21 cellular contexts compared by ENCODE assay signal in genomic region chr18:46346896-46347630, GRCh38.
DNase-seq lines count a peak whose midpoint lies in the region; ATAC-seq, FAIRE-seq and TF ChIP-seq lines count a peak whose summit lies in the region.
"Had no signal": no experiment of that assay in that cellular context is flagged by ENCODE, and none has a peak within 500 bp of the region (broad histone marks: within the 10 kb centered on the region; RNA-seq: fewer than 3 reads in every experiment).

No MANE protein-coding gene starts in this region.

- no peaks in the 10 kb centered on the region for H3K4me1 Mint-ChIP-seq in chondrocyte (ENCODE audit: low read depth)
- peaks cover 10 to 40% (median 17%) of the 10 kb centered on the region in 4 donors for H3K4me1 Mint-ChIP-seq in CD4-positive, alpha-beta memory T cell
- peaks cover 23% of the 10 kb centered on the region for H3K4me1 Mint-ChIP-seq in activated naive CD4-positive, alpha-beta T cell treated with anti-CD3 and anti-CD28 coated beads for 36 hours (ENCODE audit: low read depth)

- no peaks in the 10 kb centered on the region for H3K36me3 Mint-ChIP-seq in chondrocyte (ENCODE audit: low read depth)
- H3K36me3 Mint-ChIP-seq in CD4-positive, alpha-beta memory T cell = no peaks in the 10 kb centered on the region
- no peaks in the 10 kb centered on the region for H3K36me3 Mint-ChIP-seq in activated naive CD4-positive, alpha-beta T cell treated with anti-CD3 and anti-CD28 coated beads for 36 hours (ENCODE audit: low read depth)
- H3K36me3 Mint-ChIP-seq: CD8-positive, alpha-beta memory T cell; IgD-negative memory B cell had no signal

- no peak overlapping the region for H3K4ac ChIP-seq in neuronal stem cell (ENCODE audit: low read length)

- H2BK12ac ChIP-seq in neuronal stem cell (ENCODE audit: low read length) = no peak overlapping the region

- no peak overlapping the region for H2AK5ac ChIP-seq in neuronal stem cell (ENCODE audit: low read depth, low read length)

- no peaks in the 10 kb centered on the region for H3K9me3 Mint-ChIP-seq in chondrocyte (ENCODE audit: low read depth)
- no peaks in the 10 kb centered on the region for H3K9me3 Mint-ChIP-seq in CD4-positive, alpha-beta memory T cell
- H3K9me3 Mint-ChIP-seq in activated naive CD4-positive, alpha-beta T cell treated with anti-CD3 and anti-CD28 coated beads for 36 hours = no peaks in the 10 kb centered on the region
- H3K9me3 Mint-ChIP-seq: CD8-positive, alpha-beta memory T cell; IgD-negative memory B cell had no signal

- H3K4me3 ChIP-seq in BLaER1 (no peak overlapping the region), DND-41 (ENCODE audit: low read depth in 1 of 2, low read length in 2 of 2) (no peak overlapping the region), neuronal stem cell (ENCODE audit: low read length in 2 of 2) (no peak overlapping the region)
- H3K4me3 ChIP-seq in CD4-positive, alpha-beta memory T cell (ENCODE audit: low read length in 2 of 2) = no peak overlapping the region

- no peak overlapping the region for H4K91ac ChIP-seq in neuronal stem cell (ENCODE audit: low read depth, low read length, poor library complexity)

- H3K4me1 ChIP-seq in BLaER1 (peaks cover 95% of the 10 kb centered on the region), DND-41 (ENCODE audit: insufficient read depth, low read length) (peaks cover 31% of the 10 kb centered on the region), neuronal stem cell (ENCODE audit: control insufficient read depth in 2 of 2, insufficient read depth in 1 of 2, low read depth in 1 of 2, low read length in 2 of 2) (peaks cover 0 to 7% of the 10 kb centered on the region in 2 donors)
- H3K4me1 ChIP-seq in CD4-positive, alpha-beta memory T cell (ENCODE audit: insufficient read depth, low read length) = peaks cover 31% of the 10 kb centered on the region

- H3K79me2 ChIP-seq in DND-41 (ENCODE audit: insufficient read depth, low read length) = peaks cover 74% of the 10 kb centered on the region

- no peak overlapping the region for H3K23ac ChIP-seq in neuronal stem cell (ENCODE audit: low read depth, low read length, poor library complexity)

- H2BK15ac ChIP-seq in neuronal stem cell (ENCODE audit: low read length) = no peak overlapping the region

- H3K4me2 ChIP-seq in BLaER1 = peak overlapping the region; percentile 72
- H3K4me2 ChIP-seq in DND-41 (ENCODE audit: insufficient read depth, low read length) = no peak overlapping the region
- H3K4me2 ChIP-seq in neuronal stem cell (ENCODE audit: insufficient read depth, low read length, poor library complexity, severe bottlenecking) = no peak overlapping the region

- no CpG with 5 or more reads among the region's 19 CpGs for WGBS in neuronal stem cell (ENCODE audit: extremely low coverage in 2 of 2, insufficient read length in 2 of 2, insufficient replicate concordance in 1 of 2), 2 donors

- H4K8ac ChIP-seq in neuronal stem cell (ENCODE audit: low read depth, low read length) = no peak overlapping the region

- H3K27me3 ChIP-seq in BLaER1 (no peaks in the 10 kb centered on the region), DND-41 (ENCODE audit: insufficient read depth, low read length, poor library complexity) (no peaks in the 10 kb centered on the region), neuronal stem cell (ENCODE audit: control insufficient read depth in 3 of 3, insufficient read depth in 3 of 3, low read depth in 1 of 3, low read length in 3 of 3) (no peaks in the 10 kb centered on the region)
- H3K27me3 ChIP-seq in CD4-positive, alpha-beta memory T cell (ENCODE audit: insufficient read depth, low read length) = no peaks in the 10 kb centered on the region

- H2BK120ac ChIP-seq in neuronal stem cell (ENCODE audit: low read depth, low read length) = no peak overlapping the region

- no peak overlapping the region for H2BK5ac ChIP-seq in neuronal stem cell (ENCODE audit: low read length)

- H2AFZ ChIP-seq in DND-41 (ENCODE audit: low read depth, low read length) (no peak overlapping the region), neuronal stem cell (ENCODE audit: low read length) (no peak overlapping the region)

- peaks cover 48% of the 10 kb centered on the region for H3K36me3 ChIP-seq in BLaER1
- peaks cover 14% of the 10 kb centered on the region for H3K36me3 ChIP-seq in DND-41 (ENCODE audit: insufficient read depth, low read length)
- peaks cover 8 to 58% of the 10 kb centered on the region in 2 donors for H3K36me3 ChIP-seq in neuronal stem cell (replicated peaks in 1 of 2; ENCODE audit: control insufficient read depth in 2 of 2, insufficient read depth in 2 of 2, low read length in 2 of 2)
- no peaks in the 10 kb centered on the region for H3K36me3 ChIP-seq in CD4-positive, alpha-beta memory T cell (ENCODE audit: insufficient read depth, low read length)

- no peak for TF ChIP-seq POLR2A in GM12892 (IDR thresholded peaks at IDR 0.05; ENCODE audit: low read depth, low read length)

- TF ChIP-seq CTCF in DND-41 (IDR thresholded peaks at IDR 0.05; ENCODE audit: borderline replicate concordance, extremely low read depth, low read length, poor library complexity, severe bottlenecking) = no peak
- no peak for TF ChIP-seq CTCF in chondrocyte (IDR thresholded peaks at IDR 0.05)

- H4K20me1 ChIP-seq in BLaER1 (peaks cover 97% of the 10 kb centered on the region), DND-41 (ENCODE audit: insufficient read depth, low read length) (peaks cover 65% of the 10 kb centered on the region)

- H3K4me3 Mint-ChIP-seq in chondrocyte (ENCODE audit: unreplicated experiment) = no peak overlapping the region
- peak overlapping the region in 1 of 8 donors; percentile 7 for H3K4me3 Mint-ChIP-seq in CD4-positive, alpha-beta memory T cell
- no peak overlapping the region for H3K4me3 Mint-ChIP-seq in activated naive CD4-positive, alpha-beta T cell treated with anti-CD3 and anti-CD28 coated beads for 36 hours
- H3K4me3 Mint-ChIP-seq: CD8-positive, alpha-beta memory T cell had no signal

- no peaks in the 10 kb centered on the region for H3K9me3 ChIP-seq in BLaER1
- H3K9me3 ChIP-seq in DND-41 (ENCODE audit: insufficient read depth, low read length, severe bottlenecking) = no peaks in the 10 kb centered on the region
- H3K9me3 ChIP-seq in neuronal stem cell (replicated peaks in 1 of 2; ENCODE audit: control insufficient read depth in 2 of 2, insufficient read depth in 1 of 2, low read depth in 1 of 2, low read length in 2 of 2) = no peaks in the 10 kb centered on the region
- H3K9me3 ChIP-seq in CD4-positive, alpha-beta memory T cell (ENCODE audit: control insufficient read depth in 1 of 2, low read length in 2 of 2) = no peaks in the 10 kb centered on the region

- H3K27me3 Mint-ChIP-seq in chondrocyte (ENCODE audit: low read depth) = no peaks in the 10 kb centered on the region
- no peaks in the 10 kb centered on the region for H3K27me3 Mint-ChIP-seq in CD4-positive, alpha-beta memory T cell
- H3K27me3 Mint-ChIP-seq in activated naive CD4-positive, alpha-beta T cell treated with anti-CD3 and anti-CD28 coated beads for 36 hours (ENCODE audit: low read depth) = no peaks in the 10 kb centered on the region

- DNase-seq in DND-41 = no peak
- peak; percentile 82 for DNase-seq in chondrocyte (ENCODE audit: low spot score)
- no peak for DNase-seq in neuronal stem cell (ENCODE audit: low spot score)
- DNase-seq in CD4-positive, alpha-beta memory T cell = no peak
- no peak for DNase-seq in GM12892 (ENCODE audit: insufficient read length)
- no peak for DNase-seq in activated naive CD4-positive, alpha-beta T cell treated with anti-CD3 and anti-CD28 coated beads for 36 hours
- DNase-seq: C1 segment of cervical spinal cord, GDM1, Karpas-422, NCI-H1417, NCI-H187, NCI-H446, NCI-H526, OCI-M1 had no signal

- H3K79me1 ChIP-seq in neuronal stem cell (ENCODE audit: low read depth, low read length) = peaks cover 23% of the 10 kb centered on the region

- no peak for ATAC-seq in DND-41 (ENCODE audit: insufficient read depth, low read depth)
- ATAC-seq: Right ventricle myocardium inferior had no signal

- H3K27ac Mint-ChIP-seq in chondrocyte (ENCODE audit: unreplicated experiment) = no peak overlapping the region
- H3K27ac Mint-ChIP-seq in CD4-positive, alpha-beta memory T cell = peak overlapping the region in 2 of 7 donors; percentile 18 to 19
- no peak overlapping the region for H3K27ac Mint-ChIP-seq in activated naive CD4-positive, alpha-beta T cell treated with anti-CD3 and anti-CD28 coated beads for 36 hours
- H3K27ac Mint-ChIP-seq: IgD-negative memory B cell had no signal

- POLR2A ChIA-PET in CD4-positive, alpha-beta memory T cell (lab: Charles Lee; ENCODE audit: partially characterized antibody) = no interaction called here

- H3K9ac ChIP-seq in BLaER1 (no peak overlapping the region), DND-41 (ENCODE audit: low read depth, low read length) (no peak overlapping the region), neuronal stem cell (ENCODE audit: low read depth, low read length, poor library complexity) (peak overlapping the region; percentile 22)

- H3K18ac ChIP-seq in neuronal stem cell (ENCODE audit: low read length) = peak overlapping the region; percentile 25

- intact Hi-C loops in CD4-positive, alpha-beta memory T cell (cut with micrococcal nuclease) = no loop called here
- intact Hi-C loops in activated naive CD4-positive, alpha-beta T cell treated with anti-CD3 and anti-CD28 coated beads for 36 hours (cut with micrococcal nuclease) = no loop called here

- no peak for FAIRE-seq in GM12892 (lab: Jason Lieb, UNC)
- FAIRE-seq: GM19239, H1, RCC 7860 had no signal

- CTCF ChIA-PET in CD4-positive, alpha-beta memory T cell (lab: Charles Lee; ENCODE audit: partially characterized antibody) = interaction anchor here (1.3 kb wide), 1 partner anchor 15 kb away, joined by 3 read pairs; no protein-coding TSS in a partner anchor
- CTCF ChIA-PET in activated naive CD4-positive, alpha-beta T cell treated with anti-CD3 and anti-CD28 coated beads for 36 hours (lab: Charles Lee) = interaction anchor here (1.0 kb wide), 1 partner anchor 174 kb away, joined by 3 read pairs; a partner anchor contains a TSS

- H3K27ac ChIP-seq in BLaER1 (peak overlapping the region; percentile 87), DND-41 (ENCODE audit: low read length) (peak overlapping the region; percentile 30; the same call in 1 of the 2 replicates), neuronal stem cell (replicated peaks; ENCODE audit: low read length) (no peak overlapping the region)
- no peak overlapping the region for H3K27ac ChIP-seq in CD4-positive, alpha-beta memory T cell (ENCODE audit: low read depth, low read length)

- no peak overlapping the region for H3K14ac ChIP-seq in neuronal stem cell (ENCODE audit: low read length)

Comparison
In these comparisons a context has a peak if more than half of its experiments do, and no peak if none do; other contexts are left out.
1. H3K27ac ChIP-seq: peak in BLaER1 (single experiment) and DND-41 (single experiment); none in neuronal stem cell (single experiment) and CD4-positive, alpha-beta memory T cell (single experiment).